Comparison of ENCODE assay signal across 8 cellular contexts in the genomic region with DNA sequence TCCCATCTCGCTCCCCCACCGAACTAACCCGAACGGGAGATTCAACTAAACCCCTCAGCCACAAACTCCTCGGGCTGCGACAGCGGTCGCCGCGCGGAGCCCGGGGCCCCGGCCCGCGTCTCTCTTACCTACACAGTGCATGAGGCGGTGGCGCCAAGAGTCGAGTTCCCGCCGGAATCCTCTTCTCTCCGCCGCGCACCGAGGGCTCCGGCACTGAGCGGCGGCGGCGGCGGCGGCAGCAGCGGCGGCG. TPM values are rescaled to one million over a fixed set of nuclear protein-coding genes. Genes with fewer than 3 reads are reported as not detected.
DNase-seq lines count a peak whose midpoint lies in the region; ATAC-seq and TF ChIP-seq lines count a peak whose summit lies in the region.

No MANE protein-coding gene starts in this region.

- WGBS in lung, 2 donors: 0% methylated on average over 14 to 34 of the region's 34 CpGs

- in situ Hi-C loops in brain microvascular endothelial cell (cut with HindIII; ENCODE audit: low pct_ligation_motif_present, low sequenced_read_pairs): no loop called here

- H3K27me3 ChIP-seq in brain microvascular endothelial cell (replicated peaks) (no peaks in the 10 kb centered on the region), lung (ENCODE audit: control insufficient read depth, insufficient read depth) (no peaks in the 10 kb centered on the region), uterus (no peaks in the 10 kb centered on the region)

- H3K4me1 ChIP-seq in lung (ENCODE audit: control insufficient read depth in 2 of 2, insufficient read depth in 2 of 2, low read length in 2 of 2) (peaks cover 4% of the 10 kb centered on the region in 2 donors), uterus (no peaks in the 10 kb centered on the region)

- DNase-seq in Right ventricle myocardium superior (no peak), Right ventricle myocardium inferior (ENCODE audit: missing footprints) (no peak), brain microvascular endothelial cell (peak; percentile 13), lung (ENCODE audit: low spot score) (no peak), uterus (no peak), DMS79 (lab: John Stamatoyannopoulos, UW) (no peak)
- no peak for DNase-seq in activated CD4-positive, CD25-positive, alpha-beta regulatory T cell (lab: John Stamatoyannopoulos, UW)

- H3K9me3 ChIP-seq in lung (ENCODE audit: control insufficient read depth in 2 of 2, insufficient read depth in 1 of 2, low read length in 1 of 2) (no peaks in the 10 kb centered on the region), uterus (no peaks in the 10 kb centered on the region)

- intact Hi-C loops in Right ventricle myocardium superior (cut with DNase I) (loop anchor here (5.0 kb wide), 1 partner anchor 209 kb away; a partner anchor contains a TSS), Right ventricle myocardium inferior (cut with DNase I) (loop anchor here (1.0 kb wide), 1 partner anchor 211 kb away; a partner anchor contains a TSS), uterus (cut with DNase I; ENCODE audit: low total_unique reads) (no loop called here)

- H3K27ac ChIP-seq in brain microvascular endothelial cell: peak overlapping the region; percentile 68
- H3K27ac ChIP-seq in lung (ENCODE audit: low read depth in 1 of 2, low read length in 1 of 2): peak overlapping the region; percentile 93 to 97
- peak overlapping the region; percentile 96 to 98 for H3K27ac ChIP-seq in uterus

- ATAC-seq in Right ventricle myocardium superior (ENCODE audit: poor library complexity) (peak; percentile 17), Right ventricle myocardium inferior (no peak), HG03558 (IDR thresholded peaks at IDR 0.05; ENCODE audit: extremely low read depth, unreplicated experiment) (peak; percentile 2), lung (ENCODE audit: insufficient read depth, low FRiP score) (peak; percentile 8)

- no peaks in the 10 kb centered on the region for H3K36me3 ChIP-seq in brain microvascular endothelial cell (replicated peaks)
- H3K36me3 ChIP-seq in lung (ENCODE audit: control insufficient read depth in 2 of 2, insufficient read depth in 2 of 2, low read length in 2 of 2): no peaks in the 10 kb centered on the region
- no peaks in the 10 kb centered on the region for H3K36me3 ChIP-seq in uterus

- H3K4me3 ChIP-seq in brain microvascular endothelial cell (ENCODE audit: low read depth, low read length) (peak overlapping the region; percentile 90), lung (peak overlapping the region; percentile 89), uterus (peak overlapping the region; percentile 86 to 92)

- TF ChIP-seq POLR2A in uterus (IDR thresholded peaks at IDR 0.05): no peak

- TF ChIP-seq CTCF in brain microvascular endothelial cell (IDR thresholded peaks at IDR 0.05; ENCODE audit: low read depth, low read length, missing control alignments): no peak
- no peak for TF ChIP-seq CTCF in lung (IDR thresholded peaks at IDR 0.05; ENCODE audit: control extremely low read depth, extremely low read depth)
- no peak for TF ChIP-seq CTCF in uterus (IDR thresholded peaks at IDR 0.05)

RNA-seq across cellular contexts. Expression of a gene that starts 0.2 kb away (rescaled TPM):
- total RNA-seq in Right ventricle myocardium superior (7.7 TPM), Right ventricle myocardium inferior (8.7 TPM), lung (10 to 100 TPM; 10.7 to 29.0 TPM), uterus (10 to 100 TPM; 14.1 to 66.7 (median 23.1) TPM)
- 1 to 10 TPM; 2.8 to 3.2 TPM for polyA plus RNA-seq in lung
